8 cellular contexts compared by ENCODE assay signal in the genomic region with DNA sequence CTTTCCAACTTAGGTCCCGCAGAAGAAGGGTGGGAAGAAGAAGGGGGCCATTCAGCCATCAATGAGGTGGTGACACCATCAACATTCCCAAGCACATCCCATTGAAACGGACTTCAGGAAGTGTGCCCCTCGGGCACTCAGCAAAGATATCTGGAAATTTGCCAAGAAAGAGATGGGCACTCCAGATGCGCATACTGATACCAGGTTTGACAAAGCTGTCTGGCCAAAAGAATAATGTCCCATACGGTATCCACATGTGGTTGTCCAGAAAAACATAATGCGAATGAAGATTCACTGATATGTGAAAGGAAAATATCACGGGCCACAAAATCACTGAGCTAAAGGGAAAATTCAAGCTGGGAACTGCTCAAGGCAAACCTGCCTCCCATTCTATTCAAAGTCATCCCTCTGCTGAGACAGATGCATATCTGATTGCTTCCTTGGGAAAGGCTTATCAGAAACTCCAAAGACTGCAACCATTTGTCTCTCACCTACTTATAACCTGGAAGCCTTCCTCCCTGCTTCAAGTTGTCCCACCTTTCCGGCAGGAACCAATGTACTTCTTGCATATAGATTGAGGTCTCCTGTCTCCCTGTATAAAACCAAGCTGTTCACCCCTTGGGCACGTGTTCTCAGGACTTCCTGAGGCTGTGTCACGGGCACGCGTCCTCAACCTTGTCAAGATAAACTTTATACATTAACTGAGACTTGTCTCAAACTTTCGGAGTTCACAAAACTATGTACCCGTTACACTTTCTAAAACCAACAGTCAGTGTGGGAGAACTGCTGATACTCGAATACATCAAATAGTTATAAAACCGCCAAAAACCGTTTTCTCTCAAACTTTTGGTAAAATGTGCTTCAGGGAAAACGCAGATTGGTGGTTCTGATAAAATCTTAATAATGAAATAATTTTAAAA. TPM values are rescaled to one million over a fixed set of nuclear protein-coding genes. Genes with fewer than 3 reads are reported as not detected.
DNase-seq lines count a peak whose midpoint lies in the region; ATAC-seq and TF ChIP-seq lines count a peak whose summit lies in the region.

No MANE protein-coding gene starts in this region.

- H3K36me3 Mint-ChIP-seq in CD4-positive, alpha-beta T cell (ENCODE audit: low read depth), result peaks cover 33% of the 10 kb centered on the region
- H3K36me3 Mint-ChIP-seq in natural killer cell, result no peaks in the 10 kb centered on the region

- peak overlapping the region; percentile 92 for H3K27ac Mint-ChIP-seq in CD4-positive, alpha-beta T cell
- peak overlapping the region; percentile 80 to 91 for H3K27ac Mint-ChIP-seq in natural killer cell

- H3K9me3 Mint-ChIP-seq in CD4-positive, alpha-beta T cell, result no peaks in the 10 kb centered on the region
- no peaks in the 10 kb centered on the region for H3K9me3 Mint-ChIP-seq in natural killer cell

- peaks cover 70% of the 10 kb centered on the region for H3K4me1 Mint-ChIP-seq in CD4-positive, alpha-beta T cell (ENCODE audit: low read depth)
- peaks cover 27 to 39% of the 10 kb centered on the region in 2 donors for H3K4me1 Mint-ChIP-seq in natural killer cell

- H3K9me3 ChIP-seq in CD4-positive, alpha-beta T cell (ENCODE audit: control insufficient read depth, low read length), result no peaks in the 10 kb centered on the region

- H3K4me3 Mint-ChIP-seq in CD4-positive, alpha-beta T cell, result peak overlapping the region; percentile 83
- H3K4me3 Mint-ChIP-seq in natural killer cell, result peak overlapping the region; percentile 94

- H3K27me3 Mint-ChIP-seq in CD4-positive, alpha-beta T cell, result no peaks in the 10 kb centered on the region
- H3K27me3 Mint-ChIP-seq in natural killer cell (ENCODE audit: low read depth in 2 of 2), result peaks cover 0 to 2% of the 10 kb centered on the region in 2 donors

- CTCF ChIA-PET in CD4-positive, alpha-beta T cell (lab: Charles Lee), result interaction anchor here (0.6 to 1.2 kb wide), 3 partner anchors 10 to 1626 kb away, joined by 3 read pairs; a partner anchor contains a TSS

- intact Hi-C loops in CD4-positive, alpha-beta T cell (cut with DNase I, micrococcal nuclease), result loop anchor here in 1 of 2 experiments (2.0 to 10.0 kb wide), 10 partner anchors 62 to 1700 kb away; a partner anchor contains a TSS
- intact Hi-C loops in natural killer cell (cut with micrococcal nuclease), result loop anchor here (5.0 kb wide), 1 partner anchor 1627 kb away; a partner anchor contains a TSS
- intact Hi-C loops in posterior vena cava (cut with DNase I), result no loop called here

- H3K27ac ChIP-seq in CD4-positive, alpha-beta T cell (ENCODE audit: low read depth, low read length), result peak overlapping the region; percentile 68
- H3K27ac ChIP-seq in caudate nucleus (ENCODE audit: low read depth, low read length), result peak overlapping the region; percentile 85

- TF ChIP-seq CTCF in CD4-positive, alpha-beta T cell (IDR thresholded peaks at IDR 0.05), result no peak
- TF ChIP-seq CTCF in LNCaP clone FGC (IDR thresholded peaks at IDR 0.05; ENCODE audit: control insufficient read depth, extremely low read depth, insufficient read depth), result no peak
- no peak for TF ChIP-seq CTCF in natural killer cell (IDR thresholded peaks at IDR 0.05)

- H3K27me3 ChIP-seq in CD4-positive, alpha-beta T cell (ENCODE audit: control insufficient read depth, insufficient read depth, low read length), result no peaks in the 10 kb centered on the region

- no peak for ATAC-seq in CD4-positive, alpha-beta T cell (ENCODE audit: poor library complexity)
- ATAC-seq in natural killer cell (no peak), GM21526 (IDR thresholded peaks at IDR 0.05; ENCODE audit: low FRiP score, unreplicated experiment) (no peak)

- H3K4me3 ChIP-seq in LNCaP clone FGC (ENCODE audit: low read depth, low read length), result peak overlapping the region; percentile 67

- DNase-seq in CD4-positive, alpha-beta T cell, result no peak
- no peak for DNase-seq in LNCaP clone FGC (ENCODE audit: low read depth)
- no peak for DNase-seq in caudate nucleus (lab: John Stamatoyannopoulos, UW)
- no peak for DNase-seq in natural killer cell
- no peak for DNase-seq in activated gamma-delta T cell treated with Interleukin-2 at 50 U/mL for 16 hours
- no peak for DNase-seq in posterior vena cava (ENCODE audit: low spot score)
- DNase-seq in DMS153 treated with DMSO at 0.1 percent for 48 hours (lab: John Stamatoyannopoulos, UW; ENCODE audit: unreplicated experiment), result no peak

- POLR2A ChIA-PET in CD4-positive, alpha-beta T cell (lab: Charles Lee), result interaction anchor here (0.7 to 4.4 kb wide), 11 partner anchors 20 to 1625 kb away, joined by 3 to 54 read pairs (median 4); a partner anchor contains a TSS

RNA-seq across cellular contexts. Expression of a gene that starts 1.3 kb away (rescaled TPM):
- total RNA-seq in CD4-positive, alpha-beta T cell, result 10 to 100 TPM; 30.0 to 31.1 TPM
- total RNA-seq in natural killer cell (10 to 100 TPM; 17.3 to 29.1 (median 22.6) TPM), posterior vena cava (10 to 100 TPM; 17.9 to 28.3 TPM)
